Comparison of ENCODE assay signal across 8 cellular contexts in the genomic region with DNA sequence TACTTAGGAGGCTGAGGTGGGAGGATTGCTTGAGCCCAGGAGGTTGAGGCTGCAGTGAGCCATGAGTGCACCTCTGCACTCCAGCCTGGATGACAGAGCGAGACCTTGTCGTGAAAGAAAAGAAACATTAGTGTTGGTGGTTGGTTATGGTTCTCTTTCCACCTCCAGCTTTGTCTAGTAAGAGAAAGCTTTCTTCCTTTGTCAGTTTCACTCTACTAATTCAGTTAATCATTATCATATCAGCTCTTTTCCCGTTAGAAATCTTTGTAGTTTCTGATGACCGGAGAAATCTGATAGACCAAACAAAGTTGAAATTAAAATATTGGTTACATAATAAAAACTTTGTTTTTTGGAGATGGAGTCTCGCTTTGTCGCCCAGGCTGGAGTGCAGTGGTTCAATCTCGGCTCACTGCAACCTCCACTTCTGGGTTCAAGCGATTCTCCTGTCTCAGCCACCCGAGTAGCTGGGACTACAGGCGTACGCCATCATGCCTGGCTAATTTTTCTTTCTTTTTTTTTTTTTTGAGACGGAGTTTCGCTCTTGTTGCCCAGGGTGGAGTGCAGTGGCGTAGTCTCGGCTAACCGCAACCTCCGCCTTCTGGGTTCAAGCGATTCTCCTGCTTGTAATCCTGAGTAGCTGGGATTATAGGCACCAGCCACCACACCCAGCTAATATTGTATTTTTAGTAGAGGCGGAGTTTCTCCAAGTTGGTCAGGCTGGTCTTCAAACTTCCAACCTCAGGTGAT. TPM values are rescaled to one million over a fixed set of nuclear protein-coding genes. Genes with fewer than 3 reads are reported as not detected.
DNase-seq lines count a peak whose midpoint lies in the region; ATAC-seq and TF ChIP-seq lines count a peak whose summit lies in the region.
"Not testable (repeated sequence)": the region's sequence is repeated elsewhere in the genome, so short reads cannot be mapped to it uniquely, and the experiment has no call there.

No MANE protein-coding gene starts in this region.

- H3K9ac ChIP-seq in stomach smooth muscle (ENCODE audit: low read length in 2 of 2), result not testable (repeated sequence)

- H3K27ac ChIP-seq in RWPE2 (ENCODE audit: poor library complexity, severe bottlenecking) (peak overlapping the region; percentile 10), stomach smooth muscle (ENCODE audit: low read length) (peak overlapping the region; percentile 41)

- peaks cover 27% of the 10 kb centered on the region for H3K36me3 Mint-ChIP-seq in HFFc6 (ENCODE audit: low read depth)
- peaks cover 58% of the 10 kb centered on the region for H3K36me3 Mint-ChIP-seq in activated T-helper 17 cell treated with anti-CD3 and anti-CD28 coated beads, Interleukin-2, amount 50 U/mL, for 72 hours (ENCODE audit: low read depth)
- H3K36me3 Mint-ChIP-seq in central memory CD8-positive, alpha-beta T cell (ENCODE audit: insufficient read depth); neural crest cell (ENCODE audit: low read depth): not testable (repeated sequence)

- not testable (repeated sequence) for H3K9me3 ChIP-seq in RWPE2 (ENCODE audit: severe bottlenecking); stomach smooth muscle (ENCODE audit: control insufficient read depth in 2 of 2, low read length in 2 of 2)

- not testable (repeated sequence) for H3K4me3 ChIP-seq in RWPE2 (ENCODE audit: severe bottlenecking); stomach smooth muscle (ENCODE audit: low read length in 2 of 2)

- H3K27me3 ChIP-seq in RWPE2 (ENCODE audit: insufficient read depth, poor library complexity, severe bottlenecking); stomach smooth muscle (ENCODE audit: control insufficient read depth in 1 of 2, insufficient read depth in 2 of 2, low read length in 2 of 2): not testable (repeated sequence)

- H3K4me1 Mint-ChIP-seq in HFFc6 (ENCODE audit: low read depth) (peaks cover 50% of the 10 kb centered on the region), neural crest cell (peaks cover 16% of the 10 kb centered on the region)
- peaks cover 29% of the 10 kb centered on the region for H3K4me1 Mint-ChIP-seq in activated T-helper 17 cell treated with anti-CD3 and anti-CD28 coated beads, Interleukin-2, amount 50 U/mL, for 72 hours
- peaks cover 38% of the 10 kb centered on the region for H3K4me1 Mint-ChIP-seq in central memory CD8-positive, alpha-beta T cell

- not testable (repeated sequence) for H3K27me3 Mint-ChIP-seq in HFFc6 (ENCODE audit: insufficient read depth); activated T-helper 17 cell treated with anti-CD3 and anti-CD28 coated beads, Interleukin-2, amount 50 U/mL, for 72 hours; central memory CD8-positive, alpha-beta T cell; neural crest cell (ENCODE audit: low read depth)

- in situ Hi-C loops in ACHN (cut with HindIII; ENCODE audit: low pct_ligation_motif_present, low pct_unique_long_range_greater_than_20kb, low sequenced_read_pairs), result not testable (repeated sequence)

- not testable (repeated sequence) for TF ChIP-seq CTCF in HFFc6 (IDR thresholded peaks at IDR 0.05); RWPE2 (IDR thresholded peaks at IDR 0.05; ENCODE audit: poor library complexity, severe bottlenecking); neural crest cell (conservative IDR thresholded peaks at IDR 0.05)

- peak overlapping the region; percentile 44; the same call in 1 of the 2 replicates for H3K27ac Mint-ChIP-seq in HFFc6
- not testable (repeated sequence) for H3K27ac Mint-ChIP-seq in activated T-helper 17 cell treated with anti-CD3 and anti-CD28 coated beads, Interleukin-2, amount 50 U/mL, for 72 hours
- peak overlapping the region; percentile 13 for H3K27ac Mint-ChIP-seq in central memory CD8-positive, alpha-beta T cell (ENCODE audit: low read depth)
- H3K27ac Mint-ChIP-seq in neural crest cell (ENCODE audit: unreplicated experiment), result peak overlapping the region; percentile 50

- ATAC-seq in RWPE2 (ENCODE audit: low read depth); central memory CD8-positive, alpha-beta T cell (replicated peaks; ENCODE audit: extremely low read depth, poor library complexity, severe bottlenecking): not testable (repeated sequence)
- peak; percentile 37 for ATAC-seq in activated T-helper 17 cell treated with anti-CD3 and anti-CD28 coated beads, Interleukin-2, amount 50 U/mL, for 72 hours (replicated peaks)

- H3K36me3 ChIP-seq in RWPE2 (ENCODE audit: low read depth), result peaks cover 56% of the 10 kb centered on the region
- H3K36me3 ChIP-seq in stomach smooth muscle (ENCODE audit: control insufficient read depth in 2 of 2, insufficient read depth in 2 of 2, low read length in 2 of 2), result not testable (repeated sequence)

- not testable (repeated sequence) for H3K4me3 Mint-ChIP-seq in HFFc6; activated T-helper 17 cell treated with anti-CD3 and anti-CD28 coated beads, Interleukin-2, amount 50 U/mL, for 72 hours; central memory CD8-positive, alpha-beta T cell; neural crest cell

- H3K4me1 ChIP-seq in RWPE2 (ENCODE audit: insufficient read depth, poor library complexity, severe bottlenecking), result peaks cover 27% of the 10 kb centered on the region
- H3K4me1 ChIP-seq in stomach smooth muscle (ENCODE audit: control insufficient read depth, insufficient read depth, low read length), result peaks cover 27% of the 10 kb centered on the region

- not testable (repeated sequence) for H3K9me3 Mint-ChIP-seq in HFFc6; activated T-helper 17 cell treated with anti-CD3 and anti-CD28 coated beads, Interleukin-2, amount 50 U/mL, for 72 hours; central memory CD8-positive, alpha-beta T cell; neural crest cell

- DNase-seq in ACHN (peak; percentile 56), glomerular visceral epithelial cell (ENCODE audit: extremely low spot score) (peak; percentile 37)
- DNase-seq in HFFc6; RWPE2 (ENCODE audit: low spot score); central memory CD8-positive, alpha-beta T cell (ENCODE audit: low spot score in 2 of 2); neural crest cell (ENCODE audit: low read depth, low spot score): not testable (repeated sequence)

RNA-seq across cellular contexts. Expression of gene SPEN, which starts 49.5 kb away (rescaled TPM):
- 10 to 100 TPM; 25.7 to 30.2 (median 27.6) TPM for total RNA-seq in HFFc6 (2021; fragmentation: NEBNext Ultra II Directional; extraction: Animal tissue kit (Norgen Biotek cat#: 25700))
- total RNA-seq in activated T-helper 17 cell treated with anti-CD3 and anti-CD28 coated beads, Interleukin-2, amount 50 U/mL, for 72 hours, result 10 to 100 TPM; 48.9 to 66.7 TPM
- total RNA-seq in neural crest cell, result 66.5 and 69.4 TPM in 2 replicates
